18 cellular contexts compared by ENCODE assay signal in the genomic region with DNA sequence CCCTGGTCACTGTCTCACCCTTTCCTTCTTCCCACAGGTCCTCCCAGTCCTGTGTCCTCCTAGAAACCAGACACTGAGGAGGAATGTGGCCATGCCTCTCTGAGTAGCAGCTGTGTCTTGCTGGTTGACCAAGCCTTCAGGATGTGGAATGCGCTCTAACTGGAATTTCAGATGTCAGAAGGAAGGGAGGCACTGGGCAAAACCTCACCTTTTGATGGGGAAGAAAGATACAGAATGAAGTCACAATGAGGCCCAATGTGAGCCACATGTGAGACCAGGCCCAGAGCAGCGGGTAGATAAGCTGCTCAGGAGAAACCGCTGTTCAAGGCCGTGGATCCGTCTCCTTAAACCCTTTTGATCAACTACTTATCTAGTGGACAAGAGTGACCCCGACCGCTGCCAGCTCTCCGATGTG. TPM values are rescaled to one million over a fixed set of nuclear protein-coding genes. Genes with fewer than 3 reads are reported as not detected.
DNase-seq lines count a peak whose midpoint lies in the region; ATAC-seq, FAIRE-seq and TF ChIP-seq lines count a peak whose summit lies in the region.
"Had no signal": no experiment of that assay in that cellular context is flagged by ENCODE, and none has a peak within 500 bp of the region (broad histone marks: within the 10 kb centered on the region; RNA-seq: fewer than 3 reads in every experiment).

No MANE protein-coding gene starts in this region.

- peaks cover 3% of the 10 kb centered on the region for H3K9me1 ChIP-seq in keratinocyte (ENCODE audit: control insufficient read depth, extremely low read depth, insufficient read depth, low read length)

- H3K79me2 ChIP-seq in keratinocyte (ENCODE audit: control insufficient read depth, insufficient read depth, low read length): no peaks in the 10 kb centered on the region

- peaks cover 40% of the 10 kb centered on the region for H3K27me3 Mint-ChIP-seq in T-helper 1 cell treated with Interleukin-12 subunit alpha and Interleukin-12 subunit beta and Interleukin-4 antibody, amounts not matched to agents 30 μg/mL and 1 μg/mL, for 36 hours (ENCODE audit: low read depth)
- H3K27me3 Mint-ChIP-seq in type B pancreatic cell: no peaks in the 10 kb centered on the region
- H3K27me3 Mint-ChIP-seq in activated CD8-positive, alpha-beta T cell treated with anti-CD3 and anti-CD28 coated beads for 36 hours: no peaks in the 10 kb centered on the region

- H3K9me3 ChIP-seq in keratinocyte (ENCODE audit: control insufficient read depth, low read depth, low read length): no peaks in the 10 kb centered on the region
- H3K9me3 ChIP-seq: HAP-1, neutrophil, upper lobe of left lung had no signal

- TF ChIP-seq CTCF in VCaP (conservative IDR thresholded peaks at IDR 0.05) (no peak), keratinocyte (optimal IDR thresholded peaks at IDR 0.05 in 1 of 3, IDR thresholded peaks at IDR 0.05 in 1 of 3, conservative IDR thresholded peaks at IDR 0.05 in 1 of 3; ENCODE audit: extremely low read depth in 1 of 3, insufficient read depth in 2 of 3, low read length in 3 of 3) (no peak), type B pancreatic cell (conservative IDR thresholded peaks at IDR 0.05) (no peak)
- no peak for TF ChIP-seq CTCF in activated CD8-positive, alpha-beta T cell treated with anti-CD3 and anti-CD28 coated beads for 36 hours (IDR thresholded peaks at IDR 0.05)

- peaks cover 35% of the 10 kb centered on the region for H3K4me1 ChIP-seq in keratinocyte (ENCODE audit: control insufficient read depth, extremely low read depth, insufficient read depth, low read length)

- ATAC-seq in activated CD8-positive, alpha-beta T cell treated with anti-CD3 and anti-CD28 coated beads for 36 hours: no peak
- ATAC-seq: left cardiac atrium had no signal

- POLR2A ChIA-PET in activated CD8-positive, alpha-beta T cell treated with anti-CD3 and anti-CD28 coated beads for 36 hours (lab: Charles Lee): interaction anchor here (0.7 to 1.4 kb wide), 2 partner anchors 9 to 22 kb away, joined by 3 to 5 read pairs; no protein-coding TSS in a partner anchor

- no peaks in the 10 kb centered on the region for H4K20me1 ChIP-seq in keratinocyte (ENCODE audit: control insufficient read depth, extremely low read depth, insufficient read depth, low read length)

- H3K27ac Mint-ChIP-seq in T-helper 1 cell treated with Interleukin-12 subunit alpha and Interleukin-12 subunit beta and Interleukin-4 antibody, amounts not matched to agents 30 μg/mL and 1 μg/mL, for 36 hours: peak overlapping the region; percentile 29
- peak overlapping the region; percentile 99 for H3K27ac Mint-ChIP-seq in type B pancreatic cell
- H3K27ac Mint-ChIP-seq in activated CD8-positive, alpha-beta T cell treated with anti-CD3 and anti-CD28 coated beads for 36 hours: no peak overlapping the region

- DNase-seq in T-helper 1 cell (no peak), keratinocyte (ENCODE audit: low read depth, low spot score) (no peak), type B pancreatic cell (ENCODE audit: extremely low spot score, unreplicated experiment) (no peak), activated gamma-delta T cell treated with Interleukin-2 at 50 U/mL for 16 hours (no peak)
- no peak for DNase-seq in activated CD4-positive, alpha-beta T cell treated with anti-CD3 and anti-CD28 coated beads for 4 hours
- DNase-seq in activated CD8-positive, alpha-beta T cell treated with anti-CD3 and anti-CD28 coated beads for 36 hours: no peak
- DNase-seq: amniotic stem cell, foreskin fibroblast, left cardiac atrium, NCI-H1092 treated with DMSO at 0.1 percent for 48 hours, NCI-H524 treated with DMSO at 0.1 percent for 48 hours had no signal

- H3K4me3 Mint-ChIP-seq in T-helper 1 cell treated with Interleukin-12 subunit alpha and Interleukin-12 subunit beta and Interleukin-4 antibody, amounts not matched to agents 30 μg/mL and 1 μg/mL, for 36 hours: no peak overlapping the region
- peak overlapping the region; percentile 74 for H3K4me3 Mint-ChIP-seq in type B pancreatic cell
- H3K4me3 Mint-ChIP-seq in activated CD8-positive, alpha-beta T cell treated with anti-CD3 and anti-CD28 coated beads for 36 hours: no peak overlapping the region

- intact Hi-C loops in activated CD8-positive, alpha-beta T cell treated with anti-CD3 and anti-CD28 coated beads for 36 hours (cut with micrococcal nuclease): no loop called here

- FAIRE-seq in keratinocyte (lab: Jason Lieb, UNC): no peak
- FAIRE-seq: A204.1, HTR-8/SVneo had no signal

- peak overlapping the region; percentile 34 for H3K4me2 ChIP-seq in keratinocyte (ENCODE audit: control insufficient read depth, extremely low read depth, insufficient read depth, low read depth, low read length)

- H3K4me3 ChIP-seq in keratinocyte (ENCODE audit: control insufficient read depth in 2 of 3, extremely low read depth in 1 of 3, insufficient read depth in 2 of 3, low read depth in 1 of 3, low read length in 3 of 3): no peak overlapping the region
- H3K4me3 ChIP-seq: HAP-1, upper lobe of left lung had no signal

- no peak overlapping the region for H2AFZ ChIP-seq in keratinocyte (ENCODE audit: control insufficient read depth, low read length)

- CTCF ChIA-PET in activated CD8-positive, alpha-beta T cell treated with anti-CD3 and anti-CD28 coated beads for 36 hours (lab: Charles Lee): no interaction called here

- dilution Hi-C loops in keratinocyte (cut with MboI; ENCODE audit: extremely low pct_ligation_motif_present, low sequenced_read_pairs): no loop called here

- H3K9me3 Mint-ChIP-seq in T-helper 1 cell treated with Interleukin-12 subunit alpha and Interleukin-12 subunit beta and Interleukin-4 antibody, amounts not matched to agents 30 μg/mL and 1 μg/mL, for 36 hours: no peaks in the 10 kb centered on the region
- H3K9me3 Mint-ChIP-seq in type B pancreatic cell: peaks cover 12% of the 10 kb centered on the region
- H3K9me3 Mint-ChIP-seq in activated CD8-positive, alpha-beta T cell treated with anti-CD3 and anti-CD28 coated beads for 36 hours: no peaks in the 10 kb centered on the region

- H3K27me3 ChIP-seq in keratinocyte (ENCODE audit: control insufficient read depth, extremely low read depth, insufficient read depth, low read length): peaks cover 7% of the 10 kb centered on the region
- H3K27me3 ChIP-seq: upper lobe of left lung had no signal

- H3K36me3 Mint-ChIP-seq in T-helper 1 cell treated with Interleukin-12 subunit alpha and Interleukin-12 subunit beta and Interleukin-4 antibody, amounts not matched to agents 30 μg/mL and 1 μg/mL, for 36 hours (ENCODE audit: low read depth): no peaks in the 10 kb centered on the region
- no peaks in the 10 kb centered on the region for H3K36me3 Mint-ChIP-seq in type B pancreatic cell
- H3K36me3 Mint-ChIP-seq in activated CD8-positive, alpha-beta T cell treated with anti-CD3 and anti-CD28 coated beads for 36 hours (ENCODE audit: low read depth): no peaks in the 10 kb centered on the region

- H3K36me3 ChIP-seq in keratinocyte (ENCODE audit: control insufficient read depth in 2 of 2, extremely low read depth in 1 of 2, insufficient read depth in 2 of 2, low read length in 2 of 2): no peaks in the 10 kb centered on the region
- H3K36me3 ChIP-seq: HAP-1, neutrophil, upper lobe of left lung had no signal

- H3K27ac ChIP-seq in VCaP (peak overlapping the region; percentile 70; the same call in 1 of the 2 replicates), keratinocyte (ENCODE audit: control insufficient read depth, insufficient read depth, low read length) (no peak overlapping the region)
- H3K27ac ChIP-seq: neutrophil, upper lobe of left lung had no signal

- no peak overlapping the region for H3K9ac ChIP-seq in keratinocyte (ENCODE audit: control insufficient read depth, extremely low read depth, insufficient read depth, low read length)

- H3K4me1 Mint-ChIP-seq in T-helper 1 cell treated with Interleukin-12 subunit alpha and Interleukin-12 subunit beta and Interleukin-4 antibody, amounts not matched to agents 30 μg/mL and 1 μg/mL, for 36 hours (ENCODE audit: low read depth): peaks cover 19% of the 10 kb centered on the region
- peaks cover 45% of the 10 kb centered on the region for H3K4me1 Mint-ChIP-seq in type B pancreatic cell (ENCODE audit: unreplicated experiment)
- peaks cover 32% of the 10 kb centered on the region for H3K4me1 Mint-ChIP-seq in activated CD8-positive, alpha-beta T cell treated with anti-CD3 and anti-CD28 coated beads for 36 hours (ENCODE audit: low read depth)

RNA-seq across cellular contexts. Expression of a gene that starts 54.8 kb away (rescaled TPM):
- polyA plus RNA-seq in keratinocyte: 3.0 to 4.9 TPM (median 3.5 TPM) in 3 replicates
- polyA plus RNA-seq in keratinocyte (2011; ENCODE audit: low read depth): 0.52 TPM
- polyA plus RNA-seq in keratinocyte (2011; cell fraction: cytosol; rRNA removed): 2.5 and 3.4 TPM in 2 replicates
- polyA plus RNA-seq in keratinocyte (2011; cell fraction: nucleus; rRNA removed): 1.5 and 3.9 TPM in 2 replicates
- 1.9 and 3.7 TPM in 2 replicates for polyA plus RNA-seq in keratinocyte (2012; ENCODE audit: low replicate concordance)
- 2.2 to 6.6 TPM (median 4.6 TPM) in 3 replicates for polyA minus RNA-seq in keratinocyte
- 5.9 TPM for polyA minus RNA-seq in keratinocyte (2011; cell fraction: cytosol; rRNA and poly(A)+ RNA removed)
- 0.84 and 2.0 TPM in 2 replicates for polyA minus RNA-seq in keratinocyte (2011; cell fraction: nucleus; rRNA and poly(A)+ RNA removed)
- 4.0 and 6.1 TPM in 2 replicates for total RNA-seq in type B pancreatic cell (ENCODE audit: low replicate concordance)
- total RNA-seq in activated CD8-positive, alpha-beta T cell treated with anti-CD3 and anti-CD28 coated beads for 36 hours: 1 to 10 TPM; 1.1 to 1.7 TPM
